In the genomic region with DNA sequence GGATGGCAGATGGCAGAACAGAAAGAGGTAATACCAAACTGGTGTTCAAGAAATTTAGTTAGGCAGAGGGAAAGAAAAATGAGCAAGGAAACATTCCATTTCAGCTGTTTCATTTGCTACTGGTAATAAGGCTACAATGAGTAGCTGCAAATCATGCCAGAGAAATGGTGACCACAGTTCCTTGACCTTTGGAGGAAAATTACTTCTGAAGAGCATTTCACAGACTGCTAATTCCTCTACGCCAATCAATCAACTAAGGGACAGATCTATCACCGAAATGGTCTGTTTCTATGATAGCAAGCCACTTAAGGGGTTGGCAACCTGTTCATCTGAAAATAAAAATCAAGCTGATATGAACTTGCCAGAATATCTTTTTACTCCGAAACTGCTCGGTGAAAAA, we compare ENCODE assay signal across 20 cellular contexts.
DNase-seq lines count a peak whose midpoint lies in the region; TF ChIP-seq lines count a peak whose summit lies in the region.
"Had no signal": no experiment of that assay in that cellular context is flagged by ENCODE, and none has a peak within 500 bp of the region (broad histone marks: within the 10 kb centered on the region; RNA-seq: fewer than 3 reads in every experiment).

No MANE protein-coding gene starts in this region.

- WGBS in endodermal cell (ENCODE audit: insufficient coverage in 1 of 2, insufficient read length in 1 of 2), 2 experiments = 89 to 90% methylated on average over 2 to 4 of the region's 4 CpGs

- H3K27me3 ChIP-seq in endodermal cell (ENCODE audit: control insufficient read depth, insufficient read depth, low read length, poor library complexity, severe bottlenecking) (no peaks in the 10 kb centered on the region), dorsolateral prefrontal cortex (no peaks in the 10 kb centered on the region)
- H3K27me3 ChIP-seq: BLaER1 treated with 17β-estradiol and CSF1 and Interleukin-3, amounts not matched to agents 10 nM and 100 nM had no signal

- no peaks in the 10 kb centered on the region for H3K4me1 Mint-ChIP-seq in endodermal cell

- no peak overlapping the region for H3K4me3 Mint-ChIP-seq in endodermal cell
- H3K4me3 Mint-ChIP-seq: CD4-positive, alpha-beta T cell had no signal

- H3K27me3 Mint-ChIP-seq in endodermal cell (ENCODE audit: insufficient read depth) = no peaks in the 10 kb centered on the region
- H3K27me3 Mint-ChIP-seq: CD4-positive, alpha-beta T cell had no signal

- intact Hi-C loops in dorsolateral prefrontal cortex (cut with DNase I) = no loop called here

- H3K27ac ChIP-seq in endodermal cell (ENCODE audit: low read depth, low read length) = no peak overlapping the region
- peak overlapping the region in 1 of 59 donors; percentile 9 for H3K27ac ChIP-seq in dorsolateral prefrontal cortex
- no peak overlapping the region for H3K27ac ChIP-seq in caudate nucleus (ENCODE audit: low read depth, low read length)
- H3K27ac ChIP-seq: BLaER1 treated with 17β-estradiol and CSF1 and Interleukin-3, amounts not matched to agents 10 nM and 100 nM had no signal

- H3K4me1 ChIP-seq in endodermal cell (ENCODE audit: control insufficient read depth, insufficient read depth, low read length) = no peaks in the 10 kb centered on the region
- H3K4me1 ChIP-seq: BLaER1 treated with 17β-estradiol and CSF1 and Interleukin-3, amounts not matched to agents 10 nM and 100 nM had no signal

- no peaks in the 10 kb centered on the region for H3K9me3 ChIP-seq in endodermal cell (ENCODE audit: control insufficient read depth, low read length)

- DNase-seq in EH (ENCODE audit: low read depth) (peak; percentile 12), HEK293T (ENCODE audit: extremely low spot score) (no peak), OCI-M1 (lab: John Stamatoyannopoulos, UW) (peak; percentile 38), kidney tubule cell (ENCODE audit: low spot score) (peak; percentile 16), RPMI8226 (no peak), endodermal cell (no peak), dorsolateral prefrontal cortex (no peak), caudate nucleus (lab: John Stamatoyannopoulos, UW) (no peak)
- DNase-seq: AML-193; CD4-positive, alpha-beta T cell; KG1; MM.1S; NCI-H2029; NCI-H510A; NCI-H748 treated with DMSO at 0.1 percent for 48 hours; NK-92 treated with Interleukin-12 subunit alpha and Interleukin-12 subunit beta, amount 100 ng/mL, for 24 hours; SHP77 treated with DMSO at 0.1 percent for 48 hours; T-helper 1 cell had no signal

- peaks cover 3% of the 10 kb centered on the region for H3K36me3 Mint-ChIP-seq in endodermal cell (ENCODE audit: low read depth)

- CTCF ChIA-PET in HEK293T (lab: Yijun Ruan, JAX) = no interaction called here

- TF ChIP-seq CTCF in endodermal cell (conservative IDR thresholded peaks at IDR 0.05) (no peak), dorsolateral prefrontal cortex (IDR thresholded peaks at IDR 0.05 in 54 of 56, conservative IDR thresholded peaks at IDR 0.05 in 2 of 56; ENCODE audit: low read depth in 1 of 56, partially characterized antibody in 56 of 56) (no peak)

- no peak overlapping the region for H3K9ac ChIP-seq in endodermal cell (ENCODE audit: extremely low read depth, low read length, poor library complexity, severe bottlenecking)
- H3K9ac ChIP-seq: BLaER1 treated with 17β-estradiol and CSF1 and Interleukin-3, amounts not matched to agents 10 nM and 100 nM had no signal

- no peak overlapping the region for H3K27ac Mint-ChIP-seq in endodermal cell
- H3K27ac Mint-ChIP-seq: CD4-positive, alpha-beta T cell had no signal

- H3K36me3 ChIP-seq in endodermal cell (ENCODE audit: control insufficient read depth, insufficient read depth, low read length) = peaks cover 11% of the 10 kb centered on the region

- H3K4me3 ChIP-seq in endodermal cell (ENCODE audit: low read length) = no peak overlapping the region
- no peak overlapping the region for H3K4me3 ChIP-seq in dorsolateral prefrontal cortex
- H3K4me3 ChIP-seq: BLaER1 treated with 17β-estradiol and CSF1 and Interleukin-3, amounts not matched to agents 10 nM and 100 nM; GM12878 had no signal

- H3K9me3 Mint-ChIP-seq in endodermal cell = peaks cover 2% of the 10 kb centered on the region
- H3K9me3 Mint-ChIP-seq: CD4-positive, alpha-beta T cell had no signal

- POLR2A ChIA-PET in HEK293T (lab: Yijun Ruan, JAX) = no interaction called here

TF ChIP-seq in HEK293T, 16 proteins besides CTCF, POLR2A, EP300 and RAD21:
- no peak for TF ChIP-seq TARDBP (IDR thresholded peaks at IDR 0.05)
- TF ChIP-seq, protein P1, sequence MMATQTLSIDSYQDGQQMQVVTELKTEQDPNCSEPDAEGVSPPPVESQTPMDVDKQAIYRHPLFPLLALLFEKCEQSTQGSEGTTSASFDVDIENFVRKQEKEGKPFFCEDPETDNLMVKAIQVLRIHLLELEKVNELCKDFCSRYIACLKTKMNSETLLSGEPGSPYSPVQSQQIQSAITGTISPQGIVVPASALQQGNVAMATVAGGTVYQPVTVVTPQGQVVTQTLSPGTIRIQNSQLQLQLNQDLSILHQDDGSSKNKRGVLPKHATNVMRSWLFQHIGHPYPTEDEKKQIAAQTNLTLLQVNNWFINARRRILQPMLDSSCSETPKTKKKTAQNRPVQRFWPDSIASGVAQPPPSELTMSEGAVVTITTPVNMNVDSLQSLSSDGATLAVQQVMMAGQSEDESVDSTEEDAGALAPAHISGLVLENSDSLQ (IDR thresholded peaks at IDR 0.05) = peak; percentile 60
- no peak for TF ChIP-seq NFRKB (IDR thresholded peaks at IDR 0.05)
- TF ChIP-seq HDGF (IDR thresholded peaks at IDR 0.05; ENCODE audit: borderline replicate concordance) = no peak
- TF ChIP-seq L3MBTL2 (conservative IDR thresholded peaks at IDR 0.05) = no peak
- no peak for TF ChIP-seq BHLHE40 (IDR thresholded peaks at IDR 0.05; ENCODE audit: borderline replicate concordance)
- TF ChIP-seq FOXA1 (IDR thresholded peaks at IDR 0.05) = no peak
- no peak for TF ChIP-seq ZNF384 (IDR thresholded peaks at IDR 0.05)

Comparison
In these comparisons a context has a peak if more than half of its experiments do, and no peak if none do; other contexts are left out.
1. DNase-seq: peak in EH (single experiment), OCI-M1 (single experiment) and kidney tubule cell (single experiment); none in HEK293T (single experiment), RPMI8226 (single experiment), endodermal cell (single experiment), dorsolateral prefrontal cortex (0 of 10) and caudate nucleus (0 of 61).